In genomic region chr7:102152672-102153585, GRCh38 we compare ENCODE assay signal across 10 cellular contexts.
DNase-seq lines count a peak whose midpoint lies in the region; ATAC-seq and TF ChIP-seq lines count a peak whose summit lies in the region.
"Had no signal": no experiment of that assay in that cellular context is flagged by ENCODE, and none has a peak within 500 bp of the region (broad histone marks: within the 10 kb centered on the region; RNA-seq: fewer than 3 reads in every experiment).

No MANE protein-coding gene starts in this region.

- no peaks in the 10 kb centered on the region for H3K27me3 Mint-ChIP-seq in effector memory CD8-positive, alpha-beta T cell

- peak overlapping the region; percentile 60 for H3K27ac ChIP-seq in cardiac muscle cell

- H3K9me3 ChIP-seq in cardiac muscle cell (ENCODE audit: low read depth) (no peaks in the 10 kb centered on the region), BE2C (no peaks in the 10 kb centered on the region)

- ATAC-seq in omental fat pad (ENCODE audit: low FRiP score) (peak; percentile 87), GM21786 (IDR thresholded peaks at IDR 0.05; ENCODE audit: unreplicated experiment) (no peak)
- no peak for ATAC-seq in effector memory CD8-positive, alpha-beta T cell (replicated peaks)

- DNase-seq in GM04504 (ENCODE audit: low read depth) (peak; percentile 9), RPMI7951 (ENCODE audit: low read depth) (peak; percentile 10), cardiac muscle cell (ENCODE audit: low read depth in 1 of 2, low spot score in 1 of 2) (peak; percentile 52 to 86), omental fat pad (ENCODE audit: low spot score) (no peak), EL (no peak), BE2C (no peak)
- DNase-seq in effector memory CD8-positive, alpha-beta T cell = no peak
- DNase-seq: activated CD4-positive, CD25-positive, alpha-beta regulatory T cell; NCI-H146 had no signal

- H3K4me3 ChIP-seq in cardiac muscle cell (no peak overlapping the region), BE2C (ENCODE audit: low read depth, low read length) (no peak overlapping the region)

- no peak overlapping the region for H3K27ac Mint-ChIP-seq in effector memory CD8-positive, alpha-beta T cell

- no peak for TF ChIP-seq CTCF in cardiac muscle cell (IDR thresholded peaks at IDR 0.05; ENCODE audit: low read depth, low read length)
- no peak for TF ChIP-seq CTCF in omental fat pad (IDR thresholded peaks at IDR 0.05)
- TF ChIP-seq CTCF in BE2C (IDR thresholded peaks at IDR 0.05; ENCODE audit: low read depth, low read length) = no peak

- no peaks in the 10 kb centered on the region for H3K9me3 Mint-ChIP-seq in effector memory CD8-positive, alpha-beta T cell

- H3K36me3 Mint-ChIP-seq in effector memory CD8-positive, alpha-beta T cell (ENCODE audit: insufficient read depth) = peaks cover 5% of the 10 kb centered on the region

- H3K4me1 Mint-ChIP-seq in effector memory CD8-positive, alpha-beta T cell (ENCODE audit: low read depth in 2 of 2) = no peaks in the 10 kb centered on the region

- H3K36me3 ChIP-seq in cardiac muscle cell (no peaks in the 10 kb centered on the region), BE2C (peaks cover 8% of the 10 kb centered on the region)

- H3K27me3 ChIP-seq in cardiac muscle cell (no peaks in the 10 kb centered on the region), BE2C (no peaks in the 10 kb centered on the region)

- peaks cover 17% of the 10 kb centered on the region for H3K4me1 ChIP-seq in cardiac muscle cell (ENCODE audit: low read depth)
- H3K4me1 ChIP-seq in BE2C = peaks cover 9% of the 10 kb centered on the region

- no peak overlapping the region for H3K4me3 Mint-ChIP-seq in effector memory CD8-positive, alpha-beta T cell

Comparison
In these comparisons a context has a peak if more than half of its experiments do, and no peak if none do; other contexts are left out.
1. DNase-seq: peak in GM04504 (single experiment), RPMI7951 (single experiment) and cardiac muscle cell (2 of 2); none in omental fat pad (single experiment), effector memory CD8-positive, alpha-beta T cell (0 of 3), EL (single experiment) and BE2C (single experiment).